In genomic region chr12:7896726-7897125, GRCh38 we compare ENCODE assay signal across 1 cellular context. TPM values are rescaled to one million over a fixed set of nuclear protein-coding genes. Genes with fewer than 3 reads are reported as not detected.
"Had no signal": no experiment of that assay in that cellular context is flagged by ENCODE, and none has a peak within 500 bp of the region (broad histone marks: within the 10 kb centered on the region; RNA-seq: fewer than 3 reads in every experiment).

No MANE protein-coding gene starts in this region.

RNA-seq across cellular contexts. Expression of gene SLC2A14, which starts 24.0 kb away (rescaled TPM):
- total RNA-seq: G401 had no signal
